Comparison of ENCODE assay signal across 8 cellular contexts in genomic region chr4:156771171-156771837, GRCh38.
A peak's percentile ranks its signal among the peaks of the same experiment; 100 is the strongest.
DNase-seq lines count a peak whose midpoint lies in the region; ATAC-seq and TF ChIP-seq lines count a peak whose summit lies in the region.

No MANE protein-coding gene starts in this region.

- 0 out of 2 replicates have a peak overlapping the region, but pooled peaks have one; percentile 1 for H3K4me3 ChIP-seq in iPS-20b (ENCODE audit: low read length)

- POLR2A ChIA-PET in WTC11 (lab: Charles Lee), result no interaction called here

- peaks cover 28% of the 10 kb centered on the region for H3K4me1 ChIP-seq in iPS-20b (ENCODE audit: insufficient read depth, low read length)

- no peaks in the 10 kb centered on the region for H3K27me3 Mint-ChIP-seq in WTC11 (ENCODE audit: low read depth)

- H3K36me3 Mint-ChIP-seq in WTC11, result no peaks in the 10 kb centered on the region

- DNase-seq in AG08395 (ENCODE audit: low spot score), result peak; percentile 67
- peak; percentile 89 for DNase-seq in M059J (ENCODE audit: low read depth)
- no peak for DNase-seq in WTC11 (ENCODE audit: low spot score)
- peak; percentile 74 for DNase-seq in stromal cell of bone marrow (ENCODE audit: low read depth)
- DNase-seq in activated T-cell treated with anti-CD3 and anti-CD28 coated beads, Interleukin-2, amount 50 U/mL, for 1 hour, result no peak
- DNase-seq in erythroblast (lab: John Stamatoyannopoulos, UW), result no peak

- no peak for TF ChIP-seq CTCF in WTC11 (IDR thresholded peaks at IDR 0.05)

- H3K27ac ChIP-seq in iPS-20b (ENCODE audit: low read length), result peak overlapping the region; percentile 73

- H3K4me1 Mint-ChIP-seq in WTC11, result peaks cover 40% of the 10 kb centered on the region

- no peak for TF ChIP-seq POLR2A in erythroblast (IDR thresholded peaks at IDR 0.05; ENCODE audit: low read length)

- ATAC-seq in WTC11, result peak; percentile 88
- no peak for ATAC-seq in GM19452 (IDR thresholded peaks at IDR 0.05; ENCODE audit: unreplicated experiment)

- H3K4me3 Mint-ChIP-seq in WTC11, result no peak overlapping the region; the same call in 1 of the 2 replicates

- H3K27ac Mint-ChIP-seq in WTC11, result peak overlapping the region; percentile 89

- no peaks in the 10 kb centered on the region for H3K9me3 ChIP-seq in iPS-20b (ENCODE audit: insufficient read depth, low read depth, low read length)

- CTCF ChIA-PET in WTC11 (lab: Charles Lee), result interaction anchor here (1.6 kb wide), 1 partner anchor 274 kb away, joined by 4 read pairs; no protein-coding TSS in a partner anchor

- H3K27me3 ChIP-seq in iPS-20b (ENCODE audit: insufficient read depth, low read length), result no peaks in the 10 kb centered on the region

- peak overlapping the region; percentile 28; the same call in 1 of the 2 replicates for H3K9ac ChIP-seq in iPS-20b (ENCODE audit: low read depth, low read length)

- H3K9me3 Mint-ChIP-seq in WTC11, result no peaks in the 10 kb centered on the region

- no peaks in the 10 kb centered on the region for H3K36me3 ChIP-seq in iPS-20b (ENCODE audit: insufficient read depth, low read depth, low read length)

TF ChIP-seq in WTC11, 78 proteins besides CTCF, POLR2A, EP300 and RAD21:
- TF ChIP-seq ZNF423 (CRISPR knock-in tag; IDR thresholded peaks at IDR 0.05) (no peak), TP53 (CRISPR knock-in tag; IDR thresholded peaks at IDR 0.05) (0 out of 2 replicates have a peak, but pooled peaks have one; percentile 28), USF1 (CRISPR knock-in tag; IDR thresholded peaks at IDR 0.05) (no peak)

Comparison
In these comparisons a context has a peak if more than half of its experiments do, and no peak if none do; other contexts are left out.
1. DNase-seq: peak in AG08395 (single experiment), M059J (single experiment) and stromal cell of bone marrow (single experiment); none in WTC11 (single experiment), activated T-cell treated with anti-CD3 and anti-CD28 coated beads, Interleukin-2, amount 50 U/mL, for 1 hour (single experiment) and erythroblast (0 of 2).